In genomic region chr3:43391621-43392020, GRCh38 we compare ENCODE assay signal across 1 cellular context.
TF ChIP-seq lines count a peak whose summit lies in the region.

No MANE protein-coding gene starts in this region.

TF ChIP-seq in IMR-90, 13 proteins besides CTCF, POLR2A, EP300 and RAD21:
- TF ChIP-seq RFX5 (IDR thresholded peaks at IDR 0.05; ENCODE audit: low read depth, low read length) (no peak), FOS (IDR thresholded peaks at IDR 0.05; ENCODE audit: low read depth, low read length) (no peak), CEBPB (IDR thresholded peaks at IDR 0.05; ENCODE audit: low read depth, low read length) (no peak), BHLHE40 (IDR thresholded peaks at IDR 0.05; ENCODE audit: low read depth, low read length) (no peak), SMC3 (IDR thresholded peaks at IDR 0.05; ENCODE audit: low read depth, low read length) (no peak), CHD1 (IDR thresholded peaks at IDR 0.05; ENCODE audit: low read depth, low read length) (no peak), RCOR1 (IDR thresholded peaks at IDR 0.05; ENCODE audit: insufficient replicate concordance, low read length) (no peak), NFE2L2 (IDR thresholded peaks at IDR 0.05; ENCODE audit: low read depth, low read length) (no peak), MXI1 (IDR thresholded peaks at IDR 0.05; ENCODE audit: borderline replicate concordance, low read depth, low read length) (no peak)
- TF ChIP-seq, protein P1, sequence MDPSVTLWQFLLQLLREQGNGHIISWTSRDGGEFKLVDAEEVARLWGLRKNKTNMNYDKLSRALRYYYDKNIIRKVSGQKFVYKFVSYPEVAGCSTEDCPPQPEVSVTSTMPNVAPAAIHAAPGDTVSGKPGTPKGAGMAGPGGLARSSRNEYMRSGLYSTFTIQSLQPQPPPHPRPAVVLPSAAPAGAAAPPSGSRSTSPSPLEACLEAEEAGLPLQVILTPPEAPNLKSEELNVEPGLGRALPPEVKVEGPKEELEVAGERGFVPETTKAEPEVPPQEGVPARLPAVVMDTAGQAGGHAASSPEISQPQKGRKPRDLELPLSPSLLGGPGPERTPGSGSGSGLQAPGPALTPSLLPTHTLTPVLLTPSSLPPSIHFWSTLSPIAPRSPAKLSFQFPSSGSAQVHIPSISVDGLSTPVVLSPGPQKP (IDR thresholded peaks at IDR 0.05; ENCODE audit: borderline replicate concordance, low read depth, low read length) = no peak
- TF ChIP-seq, protein P2, sequence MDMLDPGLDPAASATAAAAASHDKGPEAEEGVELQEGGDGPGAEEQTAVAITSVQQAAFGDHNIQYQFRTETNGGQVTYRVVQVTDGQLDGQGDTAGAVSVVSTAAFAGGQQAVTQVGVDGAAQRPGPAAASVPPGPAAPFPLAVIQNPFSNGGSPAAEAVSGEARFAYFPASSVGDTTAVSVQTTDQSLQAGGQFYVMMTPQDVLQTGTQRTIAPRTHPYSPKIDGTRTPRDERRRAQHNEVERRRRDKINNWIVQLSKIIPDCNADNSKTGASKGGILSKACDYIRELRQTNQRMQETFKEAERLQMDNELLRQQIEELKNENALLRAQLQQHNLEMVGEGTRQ (IDR thresholded peaks at IDR 0.05; ENCODE audit: low read depth, low read length) = no peak
